Comparison of ENCODE assay signal across 36 cellular contexts in the genomic region with DNA sequence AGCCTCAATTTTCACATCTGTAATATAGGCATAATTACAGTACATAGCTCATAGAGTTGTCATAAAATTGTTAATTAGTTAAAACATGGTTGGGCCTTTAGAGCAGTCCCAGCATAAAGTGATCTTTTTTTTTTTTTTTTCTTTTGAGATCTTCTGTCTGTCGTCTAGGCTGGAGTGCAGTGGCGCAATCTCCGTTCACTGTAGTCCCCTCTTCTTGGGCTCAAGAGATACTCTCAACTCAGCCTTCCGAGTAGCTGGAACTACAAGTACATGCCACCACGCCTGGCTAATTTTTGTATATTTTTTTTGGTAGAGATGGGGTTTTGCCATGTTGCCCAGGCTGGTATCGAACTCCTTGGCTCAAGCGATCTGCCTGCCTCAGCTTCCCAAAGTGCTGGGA. TPM values are rescaled to one million over a fixed set of nuclear protein-coding genes. Genes with fewer than 3 reads are reported as not detected.
"Had no signal": no experiment of that assay in that cellular context is flagged by ENCODE, and none has a peak within 500 bp of the region (broad histone marks: within the 10 kb centered on the region; RNA-seq: fewer than 3 reads in every experiment).

No MANE protein-coding gene starts in this region.

- FAIRE-seq: astrocyte, TTC549 had no signal

- H3K27me3 ChIP-seq: adrenal gland, body of pancreas, brain microvascular endothelial cell, breast epithelium had no signal

- H3K36me3 ChIP-seq: adrenal gland, brain microvascular endothelial cell, breast epithelium had no signal

- DNase-seq: activated B cell treated with CpG ODN at 0.5 μM for 24 hours; activated CD4-positive, alpha-beta memory T cell treated with anti-CD3 and anti-CD28 coated beads for 36 hours; activated CD4-positive, alpha-beta T cell treated with anti-CD3 and anti-CD28 coated beads for 4 hours; activated CD4-positive, alpha-beta T cell treated with anti-CD3 and anti-CD28 coated beads, Interleukin-2, amount 10 ng/mL, durations not matched to agents 24 days and 14 days; activated CD4-positive, alpha-beta T cell treated with anti-CD3 and anti-CD28 coated beads, Interleukin-2, amount 50 U/mL, for 1 hour; activated CD4-positive, alpha-beta T cell treated with anti-CD3 and anti-CD28 coated beads, Interleukin-2, amount 50 U/mL, for 4 hours; activated CD4-positive, CD25-positive, alpha-beta regulatory T cell treated with anti-CD3 and anti-CD28 coated beads, Interleukin-2, amount 50 U/mL, for 72 hours; activated CD8-positive, alpha-beta memory T cell treated with anti-CD3 and anti-CD28 coated beads, Interleukin-2, amount 50 U/mL, for 4 hours; activated CD8-positive, alpha-beta T cell treated with anti-CD3 and anti-CD28 coated beads for 36 hours; activated effector memory CD4-positive, alpha-beta T cell treated with anti-CD3 and anti-CD28 coated beads, Interleukin-2, amount 50 U/mL, for 16 hours; activated gamma-delta T cell treated with Interleukin-2 at 50 U/mL for 16 hours; activated naive CD4-positive, alpha-beta T cell; activated naive CD4-positive, alpha-beta T cell treated with anti-CD3 and anti-CD28 coated beads for 36 hours; activated naive CD4-positive, alpha-beta T cell treated with anti-CD3 and anti-CD28 coated beads, Interleukin-2, amount 50 U/mL, for 16 hours; activated naive CD8-positive, alpha-beta T cell treated with anti-CD3 and anti-CD28 coated beads for 36 hours; activated T-cell treated with anti-CD3 and anti-CD28 coated beads for 4 hours; activated T-cell treated with anti-CD3 and anti-CD28 coated beads, Interleukin-2, amount 50 U/mL, for 1 hour; activated T-cell treated with anti-CD3 and anti-CD28 coated beads, Interleukin-2, amount 50 U/mL, for 4 hours; activated T-cell treated with anti-CD3 and anti-CD28 coated beads, Interleukin-2, amount 50 U/mL, for 72 hours; amniotic stem cell; aorta; body of pancreas; brain microvascular endothelial cell; central memory CD4-positive, alpha-beta T cell; cerebellar nuclear complex; T-cell; T-helper 2 cell; T-helper 9 cell had no signal

- H3K9me3 ChIP-seq: adrenal gland, body of pancreas, breast epithelium had no signal

- ATAC-seq: activated CD8-positive, alpha-beta T cell treated with anti-CD3 and anti-CD28 coated beads for 36 hours; activated naive CD4-positive, alpha-beta T cell treated with anti-CD3 and anti-CD28 coated beads, Interleukin-2, amount 50 U/mL, for 72 hours; activated T-cell treated with anti-CD3 and anti-CD28 coated beads, Interleukin-2, amount 50 U/mL, for 4 hours; activated T-cell treated with anti-CD3 and anti-CD28 coated beads, Interleukin-2, amount 50 U/mL, for 72 hours; activated T-helper 17 cell treated with anti-CD3 and anti-CD28 coated beads, Interleukin-2, amount 50 U/mL, for 72 hours; body of pancreas; T-cell had no signal

- H3K4me1 ChIP-seq: adrenal gland, body of pancreas, breast epithelium had no signal

- H3K4me3 ChIP-seq: adrenal gland, body of pancreas, breast epithelium had no signal

- H3K27ac ChIP-seq: adrenal gland, body of pancreas, brain microvascular endothelial cell, breast epithelium, VCaP had no signal

RNA-seq across cellular contexts. Expression of a gene that starts 31.0 kb away (rescaled TPM):
- total RNA-seq: activated CD8-positive, alpha-beta T cell treated with anti-CD3 and anti-CD28 coated beads for 36 hours; activated naive CD4-positive, alpha-beta T cell treated with anti-CD3 and anti-CD28 coated beads for 36 hours; activated naive CD4-positive, alpha-beta T cell treated with anti-CD3 and anti-CD28 coated beads, Interleukin-2, amount 50 U/mL, for 72 hours; activated naive CD8-positive, alpha-beta T cell treated with anti-CD3 and anti-CD28 coated beads for 36 hours; activated T-cell treated with anti-CD3 and anti-CD28 coated beads, Interleukin-2, amount 50 U/mL, for 72 hours; activated T-helper 1 cell treated with anti-CD3 and anti-CD28 coated beads, Interleukin-12 subunit alpha, Interleukin-12 subunit beta, Interleukin-2, Interleukin-4 antibody, amounts not matched to agents 30 ng/mL and 10 ng/mL and 1 ng/mL, durations not matched to agents 14 hours and 24 hours and 36 hours; activated T-helper 17 cell treated with anti-CD3 and anti-CD28 coated beads, Interleukin-2, amount 50 U/mL, for 72 hours had no signal
